1 cellular context compared by ENCODE assay signal in genomic region chr11:46413755-46414465, GRCh38.
TF ChIP-seq lines count a peak whose summit lies in the region.

No MANE protein-coding gene starts in this region.

TF ChIP-seq in IMR-90, 13 proteins besides CTCF, POLR2A, EP300 and RAD21:
- TF ChIP-seq MAZ (IDR thresholded peaks at IDR 0.05; ENCODE audit: borderline replicate concordance, low read depth, low read length): no peak
- no peak for TF ChIP-seq CHD1 (IDR thresholded peaks at IDR 0.05; ENCODE audit: low read depth, low read length)
- no peak for TF ChIP-seq RFX5 (IDR thresholded peaks at IDR 0.05; ENCODE audit: low read depth, low read length)
- TF ChIP-seq NFE2L2 (IDR thresholded peaks at IDR 0.05; ENCODE audit: low read depth, low read length): no peak
- no peak for TF ChIP-seq ELK1 (IDR thresholded peaks at IDR 0.05; ENCODE audit: borderline replicate concordance, low read depth, low read length)
- no peak for TF ChIP-seq RCOR1 (IDR thresholded peaks at IDR 0.05; ENCODE audit: insufficient replicate concordance, low read length)
- TF ChIP-seq SMC3 (IDR thresholded peaks at IDR 0.05; ENCODE audit: low read depth, low read length): no peak
- TF ChIP-seq CEBPB (IDR thresholded peaks at IDR 0.05; ENCODE audit: low read depth, low read length): no peak
